In the genomic region with DNA sequence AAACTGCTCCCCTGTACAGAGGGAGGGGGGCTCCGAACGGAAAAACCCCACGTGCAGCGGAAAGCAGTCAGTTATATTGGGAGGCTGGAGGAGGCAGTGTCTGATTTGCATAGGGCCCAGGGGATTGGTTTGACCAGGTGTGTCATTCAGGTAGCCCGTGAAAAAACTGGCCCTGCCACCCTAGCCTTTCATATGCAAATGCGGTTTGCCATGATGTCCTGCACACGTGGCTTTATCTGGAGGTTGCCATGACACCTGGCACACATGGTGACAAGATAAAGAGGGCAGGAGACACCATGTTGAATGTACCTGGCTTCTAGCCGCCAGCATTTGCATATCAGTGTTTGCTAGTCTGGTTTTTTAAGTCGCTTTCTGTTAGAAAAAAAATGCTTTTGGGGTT, we compare ENCODE assay signal across 32 cellular contexts. TPM values are rescaled to one million over a fixed set of nuclear protein-coding genes. Genes with fewer than 3 reads are reported as not detected.
DNase-seq lines count a peak whose midpoint lies in the region; ATAC-seq, FAIRE-seq and TF ChIP-seq lines count a peak whose summit lies in the region.
"Had no signal": no experiment of that assay in that cellular context is flagged by ENCODE, and none has a peak within 500 bp of the region (broad histone marks: within the 10 kb centered on the region; RNA-seq: fewer than 3 reads in every experiment).

No MANE protein-coding gene starts in this region.

- H3K4me1 ChIP-seq in body of pancreas (peaks cover 14% of the 10 kb centered on the region), small intestine (ENCODE audit: control insufficient read depth in 2 of 2, insufficient read depth in 1 of 2, low read depth in 1 of 2, low read length in 1 of 2) (no peaks in the 10 kb centered on the region), left lung (no peaks in the 10 kb centered on the region)
- H3K4me1 ChIP-seq: lower lobe of right lung, prostate gland, sigmoid colon, tibial artery had no signal

- peak; percentile 88 for DNase-seq in NCI-H748 (lab: John Stamatoyannopoulos, UW; ENCODE audit: unreplicated experiment)
- no peak for DNase-seq in NCI-H748 treated with DMSO at 0.1 percent for 48 hours (lab: John Stamatoyannopoulos, UW)
- DNase-seq in NCI-H526 (lab: John Stamatoyannopoulos, UW), result peak; percentile 93 to 94
- DNase-seq in body of pancreas, result peak; percentile 49 to 85 (median 78)
- DNase-seq in small intestine, result peak; percentile 7
- DNase-seq in left lung, result no peak
- DNase-seq in AML-193 (lab: John Stamatoyannopoulos, UW), result no peak
- no peak for DNase-seq in activated effector memory CD4-positive, alpha-beta T cell treated with Interleukin-2 at 50 U/mL for 16 hours
- DNase-seq: activated CD4-positive, alpha-beta T cell treated with anti-CD3 and anti-CD28 coated beads, Interleukin-2, amount 50 U/mL, for 48 hours; activated CD4-positive, CD25-positive, alpha-beta regulatory T cell treated with anti-CD3 and anti-CD28 coated beads, Interleukin-2, amount 50 U/mL, for 72 hours; activated naive CD4-positive, alpha-beta T cell treated with Interleukin-2 at 50 U/mL for 16 hours; CD4-positive, alpha-beta memory T cell; central memory CD4-positive, alpha-beta T cell; cortex of kidney; glutamatergic neuron; kidney; lower lobe of right lung; naive thymus-derived CD8-positive, alpha-beta T cell; NCI-H1930; NCI-H446; NK-92 treated with Interleukin-12 subunit alpha and Interleukin-12 subunit beta, amount 100 ng/mL, for 24 hours; nucleus accumbens; sigmoid colon; SK-N-SH; stimulated activated CD4-positive, alpha-beta T cell treated with anti-CD3 and anti-CD28 coated beads, Interleukin-4, amount 100 ng/mL, for 1 hour; T-helper 2 cell; tibial artery had no signal

- H3K36me3 ChIP-seq in body of pancreas (replicated peaks in 1 of 2; ENCODE audit: insufficient read depth in 1 of 2, low read depth in 2 of 2) (no peaks in the 10 kb centered on the region), small intestine (ENCODE audit: control insufficient read depth in 2 of 2, insufficient read depth in 2 of 2, low read length in 2 of 2) (no peaks in the 10 kb centered on the region), left lung (no peaks in the 10 kb centered on the region)
- H3K36me3 ChIP-seq: lower lobe of right lung, prostate gland, sigmoid colon, tibial artery had no signal

- ATAC-seq in body of pancreas, result peak; percentile 91
- ATAC-seq in left lung, result no peak
- ATAC-seq: HCT116; lower lobe of right lung; naive thymus-derived CD8-positive, alpha-beta T cell; Right ventricle myocardium inferior had no signal

- H3K27me3 ChIP-seq in body of pancreas (no peaks in the 10 kb centered on the region), small intestine (ENCODE audit: control insufficient read depth in 2 of 2, insufficient read depth in 2 of 2, low read length in 2 of 2) (no peaks in the 10 kb centered on the region), left lung (no peaks in the 10 kb centered on the region)
- H3K27me3 ChIP-seq: sigmoid colon, tibial artery had no signal

- TF ChIP-seq CTCF in body of pancreas (IDR thresholded peaks at IDR 0.05) (no peak), left lung (IDR thresholded peaks at IDR 0.05) (no peak)

- WGBS in body of pancreas, 2 donors, result 26 to 37% methylated on average over 9 of the region's 9 CpGs
- WGBS in small intestine, 3 donors, result 74 to 83% (median 80%) methylated on average over 9 of the region's 9 CpGs

- intact Hi-C loops in body of pancreas (cut with DNase I) (no loop called here), left lung (cut with DNase I) (loop anchor here in 1 of 2 donors (10.0 kb wide), 1 partner anchor 55 kb away; a partner anchor contains a TSS)

- H3K9me3 ChIP-seq in body of pancreas (no peaks in the 10 kb centered on the region), small intestine (ENCODE audit: control insufficient read depth, low read depth) (no peaks in the 10 kb centered on the region), left lung (peaks cover 0 to 3% of the 10 kb centered on the region in 2 donors)
- H3K9me3 ChIP-seq: lower lobe of right lung, prostate gland, sigmoid colon, SK-N-SH, tibial artery had no signal

- no peak for TF ChIP-seq POLR2A in body of pancreas (IDR thresholded peaks at IDR 0.05)

- no peak for FAIRE-seq in small intestine (lab: Jason Lieb, UNC)

- H3K4me3 ChIP-seq in body of pancreas (no peak overlapping the region), small intestine (ENCODE audit: low read depth in 1 of 2, low read length in 2 of 2) (no peak overlapping the region), left lung (no peak overlapping the region)
- H3K4me3 ChIP-seq: lower lobe of right lung, prostate gland, sigmoid colon, tibial artery had no signal

- H3K27ac ChIP-seq in body of pancreas (peak overlapping the region in 3 of 4 donors; percentile 14 to 61 (median 38)), small intestine (ENCODE audit: low read depth in 1 of 2, low read length in 1 of 2) (no peak overlapping the region), left lung (no peak overlapping the region)
- H3K27ac ChIP-seq: lower lobe of right lung, prostate gland, sigmoid colon, tibial artery had no signal

RNA-seq across cellular contexts. Expression of a gene that starts 20.5 kb away (rescaled TPM):
- not detected for total RNA-seq in body of pancreas
- not detected for polyA plus RNA-seq in small intestine
- not detected for total RNA-seq in left lung
- total RNA-seq: A673; CD4-positive, alpha-beta memory T cell; kidney; LHCN-M2; lower lobe of right lung; naive thymus-derived CD8-positive, alpha-beta T cell; Right ventricle myocardium inferior; sigmoid colon had no signal
- polyA plus RNA-seq: CD4-positive, alpha-beta memory T cell; naive thymus-derived CD8-positive, alpha-beta T cell; sigmoid colon had no signal

RNA-seq across cellular contexts. Expression of a gene that starts 55.8 kb away (rescaled TPM):
- total RNA-seq in body of pancreas, result under 1 TPM; 0.52 to 0.66 TPM
- 10 to 100 TPM in 1 of 3 donors, 1 to 10 TPM in 2; 4.7 to 10.3 (median 6.0) TPM for polyA plus RNA-seq in small intestine
- total RNA-seq in left lung, result 1 to 10 TPM; 4.6 to 5.7 TPM
- total RNA-seq: LHCN-M2 had no signal
- polyA plus RNA-seq: CD4-positive, alpha-beta memory T cell had no signal

Comparison
In these comparisons a context has a peak if more than half of its experiments do, and no peak if none do; other contexts are left out.
1. DNase-seq: peak in NCI-H748 (single experiment), NCI-H526 (2 of 2), body of pancreas (4 of 4) and small intestine (single experiment); none in NCI-H748 treated with DMSO at 0.1 percent for 48 hours (single experiment), left lung (0 of 2), AML-193 (0 of 2) and activated effector memory CD4-positive, alpha-beta T cell treated with Interleukin-2 at 50 U/mL for 16 hours (single experiment).
2. H3K27ac ChIP-seq: peak in body of pancreas (3 of 4); none in small intestine (0 of 2) and left lung (0 of 2).